12 cellular contexts compared by ENCODE assay signal in the genomic region with DNA sequence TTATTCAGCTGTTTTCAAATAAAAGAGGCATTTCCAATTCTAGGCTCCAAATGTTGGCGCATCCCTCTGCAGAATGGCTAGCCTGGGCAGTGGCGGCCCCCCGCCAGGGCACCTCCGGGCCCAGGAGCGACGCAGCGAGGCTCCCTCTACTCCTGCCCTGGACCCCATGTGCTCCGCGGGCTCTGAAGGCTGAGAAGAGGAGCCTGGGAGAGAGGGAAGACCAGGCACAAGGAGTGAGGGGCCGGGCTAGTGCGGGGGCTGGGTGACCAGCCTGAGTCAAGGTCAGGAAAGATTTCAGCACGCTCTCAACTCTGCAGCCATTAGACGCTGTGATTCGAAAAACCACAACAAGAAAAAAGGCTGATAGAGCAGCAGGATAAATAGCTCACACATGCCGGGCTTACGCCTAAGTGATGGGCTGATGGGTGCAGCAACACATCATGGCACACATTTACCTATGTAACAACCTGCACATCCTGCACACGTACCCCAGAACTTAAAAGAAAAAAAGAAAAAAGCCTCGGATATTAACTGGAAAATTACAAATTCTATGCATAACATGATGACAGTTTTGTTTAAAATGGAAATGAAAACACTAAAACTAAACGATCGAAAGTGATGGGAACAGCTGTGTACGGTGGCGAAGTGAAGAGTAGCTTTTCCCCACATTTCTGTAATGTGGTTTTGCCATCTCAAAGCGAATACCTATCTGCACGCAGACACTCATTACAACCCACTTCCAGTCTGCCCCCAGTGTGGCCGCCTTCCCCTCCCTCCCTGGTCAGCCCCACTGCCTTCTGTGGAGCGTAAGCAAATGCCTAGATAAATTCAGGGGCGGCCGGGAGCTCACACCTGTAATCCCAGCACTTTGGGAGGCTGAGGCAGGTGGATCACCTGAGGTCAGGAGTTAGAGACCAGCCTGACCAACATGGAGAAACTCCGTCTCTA. TPM values are rescaled to one million over a fixed set of nuclear protein-coding genes. Genes with fewer than 3 reads are reported as not detected.
DNase-seq lines count a peak whose midpoint lies in the region; FAIRE-seq and TF ChIP-seq lines count a peak whose summit lies in the region.
"Had no signal": no experiment of that assay in that cellular context is flagged by ENCODE, and none has a peak within 500 bp of the region (broad histone marks: within the 10 kb centered on the region; RNA-seq: fewer than 3 reads in every experiment).

No MANE protein-coding gene starts in this region.

- H2AFZ ChIP-seq in H1 (ENCODE audit: low read length) (no peak overlapping the region), osteoblast (ENCODE audit: low read length) (no peak overlapping the region)

- H3K27ac ChIP-seq in H1 (ENCODE audit: low read depth, low read length), result no peak overlapping the region
- peak overlapping the region; percentile 71 for H3K27ac ChIP-seq in osteoblast (ENCODE audit: low read depth, low read length)

- no peak for TF ChIP-seq CTCF in H1 (IDR thresholded peaks at IDR 0.05; ENCODE audit: control extremely low read depth in 1 of 3, insufficient read depth in 1 of 3, low read depth in 1 of 3, low read length in 3 of 3)
- no peak for TF ChIP-seq CTCF in osteoblast (IDR thresholded peaks at IDR 0.05; ENCODE audit: extremely low read depth, low read depth, low read length)

- no peaks in the 10 kb centered on the region for H3K23me2 ChIP-seq in H1 (ENCODE audit: low read depth, low read length)

- CTCF ChIA-PET in H1 (lab: Charles Lee; ENCODE audit: partially characterized antibody), result interaction anchor here (0.6 to 5.4 kb wide), 5 partner anchors 8 to 1611 kb away, joined by 3 to 22 read pairs (median 3); no protein-coding TSS in a partner anchor

- 75% methylated on average over 29 of the region's 29 CpGs; no CpG with 5 or more reads in 1 of the 2 experiments for WGBS in H1 (ENCODE audit: extremely low coverage in 1 of 2, insufficient coverage in 1 of 2, insufficient read length in 1 of 2, insufficient replicate concordance in 2 of 2, low coverage in 1 of 2, low lambda C conversion rate in 2 of 2, missing lambda C conversion rate in 1 of 2), 2 experiments

- no peak overlapping the region for H3K4me2 ChIP-seq in H1 (ENCODE audit: insufficient read depth in 1 of 2, low read depth in 2 of 2, low read length in 2 of 2)
- peak overlapping the region; percentile 74 for H3K4me2 ChIP-seq in osteoblast (ENCODE audit: insufficient read depth, low read length)

- peaks cover 3 to 4% of the 10 kb centered on the region in 2 experiments for H4K20me1 ChIP-seq in H1 (replicated peaks in 1 of 2; ENCODE audit: control insufficient read depth in 1 of 2, insufficient read depth in 2 of 2, low read length in 2 of 2)
- H4K20me1 ChIP-seq in osteoblast (ENCODE audit: insufficient read depth, low read length), result peaks cover 66% of the 10 kb centered on the region

- no peak for TF ChIP-seq POLR2A in H1 (IDR thresholded peaks at IDR 0.05; ENCODE audit: control extremely low read depth in 1 of 2, low read depth in 2 of 2, low read length in 2 of 2)

- H3K4me1 ChIP-seq in H1 (replicated peaks in 1 of 4; ENCODE audit: control insufficient read depth in 3 of 4, insufficient read depth in 4 of 4, low read length in 3 of 4) (peaks cover 0 to 9% (median under 1%) of the 10 kb centered on the region in 4 experiments; a peak in 5 of 7 replicates), osteoblast (ENCODE audit: insufficient read depth, low read length) (peaks cover 30% of the 10 kb centered on the region)

- H2BK20ac ChIP-seq in H1 (ENCODE audit: low read length), result no peak overlapping the region

- H3K18ac ChIP-seq in H1 (ENCODE audit: extremely low read depth, low read length), result no peak overlapping the region

- no peak overlapping the region for H4K91ac ChIP-seq in H1 (replicated peaks; ENCODE audit: insufficient read length, low read length)

- no peak for FAIRE-seq in H1 (lab: Jason Lieb, UNC)

- TF ChIP-seq EP300 in H1 (IDR thresholded peaks at IDR 0.05; ENCODE audit: borderline replicate concordance in 1 of 2, low read depth in 2 of 2, low read length in 2 of 2), result no peak

- no peak overlapping the region for H2AK5ac ChIP-seq in H1 (ENCODE audit: low read depth, low read length)

- H3K79me1 ChIP-seq in H1 (ENCODE audit: low read depth, low read length), result peaks cover 3% of the 10 kb centered on the region; the same call in 1 of the 2 replicates

- H4K5ac ChIP-seq in H1 (ENCODE audit: insufficient read length, low read depth, low read length), result no peak overlapping the region

- no peaks in the 10 kb centered on the region; a peak in 1 of 4 replicates for H3K79me2 ChIP-seq in H1 (ENCODE audit: control insufficient read depth in 1 of 2, insufficient read depth in 2 of 2, low read length in 2 of 2)
- peaks cover 70% of the 10 kb centered on the region for H3K79me2 ChIP-seq in osteoblast (ENCODE audit: insufficient read depth, low read length)

- no peak overlapping the region for H3K23ac ChIP-seq in H1 (ENCODE audit: insufficient read length)

- H3K27me3 ChIP-seq in H1 (replicated peaks in 1 of 4; ENCODE audit: control insufficient read depth in 3 of 4, extremely low read depth in 1 of 4, insufficient read depth in 3 of 4, low read length in 3 of 4) (no peaks in the 10 kb centered on the region), osteoblast (ENCODE audit: insufficient read depth, low read length) (no peaks in the 10 kb centered on the region)

- no peak overlapping the region for H2BK5ac ChIP-seq in H1 (ENCODE audit: low read depth, low read length)

- H3K9me3 ChIP-seq in H1 (ENCODE audit: insufficient read depth in 2 of 2, low read depth in 1 of 2, low read length in 1 of 2) (no peaks in the 10 kb centered on the region), osteoblast (ENCODE audit: low read depth, low read length) (no peaks in the 10 kb centered on the region)

- POLR2A ChIA-PET in H1 (lab: Charles Lee; ENCODE audit: partially characterized antibody), result no interaction called here

- H2BK15ac ChIP-seq in H1 (ENCODE audit: low read length), result no peak overlapping the region

- TF ChIP-seq RAD21 in H1 (IDR thresholded peaks at IDR 0.05 in 1 of 2, conservative IDR thresholded peaks at IDR 0.05 in 1 of 2; ENCODE audit: low read depth in 2 of 2, low read length in 2 of 2), result no peak

- no peak overlapping the region for H3K9ac ChIP-seq in H1 (replicated peaks in 1 of 4; ENCODE audit: extremely low read depth in 1 of 4, low read depth in 3 of 4, low read length in 3 of 4)

- no peak overlapping the region for H2BK120ac ChIP-seq in H1 (replicated peaks; ENCODE audit: low read depth, low read length)

- H3K4me3 ChIP-seq in H1 (ENCODE audit: extremely low read depth in 1 of 4, insufficient read depth in 2 of 4, low read depth in 3 of 4, low read length in 4 of 4) (no peak overlapping the region), osteoblast (ENCODE audit: insufficient read depth, low read length) (peak overlapping the region; percentile 13)

- H3K36me3 ChIP-seq in H1 (ENCODE audit: control insufficient read depth in 2 of 4, insufficient read depth in 4 of 4, low read length in 3 of 4) (peaks cover 0 to under 1% (median 0%) of the 10 kb centered on the region in 4 experiments; a peak in 2 of 8 replicates), osteoblast (ENCODE audit: insufficient read depth, low read length) (peaks cover 3% of the 10 kb centered on the region)

- no peak overlapping the region for H2BK12ac ChIP-seq in H1 (ENCODE audit: low read depth, low read length)

- no peak overlapping the region; the same call in 1 of the 2 replicates for H4K8ac ChIP-seq in H1 (ENCODE audit: extremely low read depth, insufficient read depth, low read length)

- no peak overlapping the region for H3K14ac ChIP-seq in H1 (ENCODE audit: insufficient read length)

- DNase-seq in A172 (ENCODE audit: low spot score) (peak; percentile 41), RPMI7951 (ENCODE audit: low read depth) (peak; percentile 65), H1 (ENCODE audit: low read depth in 1 of 2, low spot score in 2 of 2) (no peak), osteoblast (ENCODE audit: insufficient read length, low spot score, missing footprints) (no peak), NCI-H2227 (lab: John Stamatoyannopoulos, UW; ENCODE audit: unreplicated experiment) (no peak), NCI-H446 treated with DMSO at 0.1 percent for 48 hours (lab: John Stamatoyannopoulos, UW) (no peak)
- no peak for DNase-seq in activated CD4-positive, CD25-positive, alpha-beta regulatory T cell treated with anti-CD3 and anti-CD28 coated beads, Interleukin-2, amount 50 U/mL, for 72 hours
- no peak for DNase-seq in effector CD8-positive, alpha-beta T cell (lab: John Stamatoyannopoulos, UW)
- DNase-seq: H9; left cardiac atrium; NCI-H187; stimulated activated naive CD4-positive, alpha-beta T cell treated with Interleukin-2 at 50 U/mL for 16 hours had no signal

- H3K4ac ChIP-seq in H1 (replicated peaks; ENCODE audit: insufficient read length, low read depth, low read length), result no peak overlapping the region

- H3K56ac ChIP-seq in H1 (replicated peaks; ENCODE audit: insufficient read length, low read depth, low read length), result no peak overlapping the region

RNA-seq across cellular contexts. Expression of gene MAP1LC3B, which starts 44.4 kb away (rescaled TPM):
- total RNA-seq in A172 (2014; rRNA removed; shearing (Covaris generic)), result 27.4 and 35.9 TPM in 2 replicates
- 22.5 and 28.5 TPM in 2 replicates for total RNA-seq in RPMI7951 (2014; rRNA removed; shearing (Covaris generic))
- 47.1 and 48.5 TPM in 2 replicates for total RNA-seq in H1 (2021; fragmentation: NEBNext Ultra II Directional; extraction: Animal tissue kit (Norgen Biotek cat#: 25700))
- 15.4 and 29.5 TPM in 2 replicates for polyA plus RNA-seq in H1 (2011; rRNA removed)
- polyA plus RNA-seq in H1 (2011; cell fraction: cytosol; rRNA removed), result 19.4 TPM
- polyA plus RNA-seq in H1 (2011; cell fraction: nucleus; rRNA removed), result 8.9 TPM
- polyA plus RNA-seq in H1 (2012, experiment 1 of 2), result 32.1 to 52.5 TPM (median 38.8 TPM) in 4 replicates
- 12.7 TPM for polyA plus RNA-seq in H1 (2012, experiment 2 of 2)
- 33.5 TPM for polyA plus RNA-seq in H1 (2013, experiment 1 of 2)
- polyA plus RNA-seq in H1 (2013, experiment 2 of 2), result 32.1 TPM
- 14.0 and 18.3 TPM in 2 replicates for polyA minus RNA-seq in H1 (2011; rRNA and poly(A)+ RNA removed)
- polyA minus RNA-seq in H1 (2011; cell fraction: cytosol; rRNA and poly(A)+ RNA removed), result 17.2 TPM
- 12.2 TPM for polyA minus RNA-seq in H1 (2011; cell fraction: nucleus; rRNA and poly(A)+ RNA removed)
- total RNA-seq in osteoblast, result 44.5 and 62.5 TPM in 2 replicates

RNA-seq across cellular contexts. Expression of gene FBXO31, which starts 52.9 kb away (rescaled TPM):
- total RNA-seq in A172 (2014; rRNA removed; shearing (Covaris generic)), result 18.4 and 19.8 TPM in 2 replicates
- total RNA-seq in RPMI7951 (2014; rRNA removed; shearing (Covaris generic)), result 9.9 and 11.5 TPM in 2 replicates
- 20.7 and 21.6 TPM in 2 replicates for total RNA-seq in H1 (2021; fragmentation: NEBNext Ultra II Directional; extraction: Animal tissue kit (Norgen Biotek cat#: 25700))
- 8.3 and 12.2 TPM in 2 replicates for polyA plus RNA-seq in H1 (2011; rRNA removed)
- 9.7 TPM for polyA plus RNA-seq in H1 (2011; cell fraction: cytosol; rRNA removed)
- 20.1 TPM for polyA plus RNA-seq in H1 (2011; cell fraction: nucleus; rRNA removed)
- polyA plus RNA-seq in H1 (2012, experiment 1 of 2), result 8.1 to 13.1 TPM (median 11.7 TPM) in 4 replicates
- polyA plus RNA-seq in H1 (2012, experiment 2 of 2), result 9.3 TPM
- polyA plus RNA-seq in H1 (2013, experiment 1 of 2), result 8.7 TPM
- polyA plus RNA-seq in H1 (2013, experiment 2 of 2), result 8.0 TPM
- polyA minus RNA-seq in H1 (2011; rRNA and poly(A)+ RNA removed), result 12.2 and 17.5 TPM in 2 replicates
- 11.9 TPM for polyA minus RNA-seq in H1 (2011; cell fraction: cytosol; rRNA and poly(A)+ RNA removed)
- 11.0 TPM for polyA minus RNA-seq in H1 (2011; cell fraction: nucleus; rRNA and poly(A)+ RNA removed)
- total RNA-seq in osteoblast, result 31.2 and 33.3 TPM in 2 replicates

RNA-seq across cellular contexts. Expression of gene ZCCHC14, which starts 56.3 kb away (rescaled TPM):
- 7.1 and 8.4 TPM in 2 replicates for total RNA-seq in A172 (2014; rRNA removed; shearing (Covaris generic))
- total RNA-seq in RPMI7951 (2014; rRNA removed; shearing (Covaris generic)), result 6.5 and 7.6 TPM in 2 replicates
- 27.1 and 28.2 TPM in 2 replicates for total RNA-seq in H1 (2021; fragmentation: NEBNext Ultra II Directional; extraction: Animal tissue kit (Norgen Biotek cat#: 25700))
- polyA plus RNA-seq in H1 (2011; rRNA removed), result 8.2 and 15.6 TPM in 2 replicates
- polyA plus RNA-seq in H1 (2011; cell fraction: cytosol; rRNA removed), result 6.5 TPM
- 44.9 TPM for polyA plus RNA-seq in H1 (2011; cell fraction: nucleus; rRNA removed)
- 14.6 to 17.2 TPM (median 16.2 TPM) in 4 replicates for polyA plus RNA-seq in H1 (2012, experiment 1 of 2)
- polyA plus RNA-seq in H1 (2012, experiment 2 of 2), result 3.6 TPM
- polyA plus RNA-seq in H1 (2013, experiment 1 of 2), result 13.4 TPM
- polyA plus RNA-seq in H1 (2013, experiment 2 of 2), result 13.2 TPM
- polyA minus RNA-seq in H1 (2011; rRNA and poly(A)+ RNA removed), result 7.8 and 11.3 TPM in 2 replicates
- polyA minus RNA-seq in H1 (2011; cell fraction: cytosol; rRNA and poly(A)+ RNA removed), result 16.9 TPM
- polyA minus RNA-seq in H1 (2011; cell fraction: nucleus; rRNA and poly(A)+ RNA removed), result 19.5 TPM
- 36.9 and 41.8 TPM in 2 replicates for total RNA-seq in osteoblast

Comparison
In these comparisons a context has a peak if more than half of its experiments do, and no peak if none do; other contexts are left out.
1. DNase-seq: peak in A172 (single experiment) and RPMI7951 (single experiment); none in H1 (0 of 2), osteoblast (single experiment), NCI-H2227 (single experiment), activated CD4-positive, CD25-positive, alpha-beta regulatory T cell treated with anti-CD3 and anti-CD28 coated beads, Interleukin-2, amount 50 U/mL, for 72 hours (single experiment), effector CD8-positive, alpha-beta T cell (single experiment) and NCI-H446 treated with DMSO at 0.1 percent for 48 hours (single experiment).